In the genomic region with DNA sequence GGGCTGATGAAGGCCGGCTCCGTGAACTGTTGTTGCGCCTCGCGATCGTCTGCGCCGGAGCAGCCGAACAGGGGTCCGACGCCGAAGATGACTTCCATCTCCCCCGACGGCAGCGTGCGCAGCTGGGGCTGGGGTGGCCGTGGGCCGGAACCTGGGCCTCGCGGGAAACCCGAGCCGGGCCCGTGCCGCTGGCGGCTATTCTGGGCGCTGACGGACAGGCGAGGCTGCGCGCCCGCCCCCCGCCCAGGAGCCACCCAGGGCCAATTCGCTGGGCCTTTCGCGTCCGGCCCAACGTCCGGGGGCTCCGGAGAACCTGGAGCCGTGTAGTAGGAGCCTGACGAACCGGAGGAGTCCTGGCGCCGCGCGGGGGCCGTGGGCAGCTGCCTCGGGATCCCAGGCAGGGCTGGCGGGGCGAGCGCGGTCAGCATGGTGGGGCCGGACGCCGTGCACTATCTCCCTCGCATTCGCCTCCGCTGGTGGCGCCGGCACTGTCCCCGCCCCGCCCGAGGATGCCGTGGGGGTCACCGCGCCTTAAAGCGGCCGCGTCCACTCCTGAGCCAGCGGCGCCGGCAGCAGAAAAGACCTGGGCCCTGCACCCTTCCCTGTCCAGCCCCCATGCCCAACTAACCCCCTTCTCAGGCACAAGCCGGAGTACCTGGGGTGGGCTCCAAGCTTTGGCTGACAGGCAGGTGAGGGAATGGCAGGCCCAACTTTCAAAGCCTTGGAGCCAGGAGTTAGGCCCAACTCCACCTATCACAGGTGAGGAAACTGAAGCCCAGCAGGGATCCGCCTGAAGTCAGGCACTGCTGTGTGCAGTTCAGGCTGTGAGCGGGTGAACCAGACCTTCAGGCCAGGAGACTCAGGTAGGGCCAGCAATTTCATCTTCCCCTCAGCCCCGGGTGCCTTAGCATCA, we compare ENCODE assay signal across 9 cellular contexts. TPM values are rescaled to one million over a fixed set of nuclear protein-coding genes. Genes with fewer than 3 reads are reported as not detected.
A peak's percentile ranks its signal among the peaks of the same experiment; 100 is the strongest.
DNase-seq lines count a peak whose midpoint lies in the region; ATAC-seq and TF ChIP-seq lines count a peak whose summit lies in the region.
"Had no signal": no experiment of that assay in that cellular context is flagged by ENCODE, and none has a peak within 500 bp of the region (broad histone marks: within the 10 kb centered on the region; RNA-seq: fewer than 3 reads in every experiment).

TSS of gene PROB1 (minus strand) at position 451 of the 913 bp plus-strand sequence. CDS start at position 428, 23 bp downstream.

- H3K4me1 Mint-ChIP-seq in activated T-cell treated with anti-CD3 and anti-CD28 coated beads, Interleukin-2, amount 50 U/mL, for 24 hours (ENCODE audit: low read depth) = peaks cover 52% of the 10 kb centered on the region

- no peak within 1 kb of the TSS for H2BK5ac ChIP-seq in mesenchymal stem cell (ENCODE audit: low read depth, low read length, poor library complexity, severe bottlenecking)

- peak within 1 kb of the TSS; percentile 84 for H3K27ac Mint-ChIP-seq in activated T-cell treated with anti-CD3 and anti-CD28 coated beads, Interleukin-2, amount 50 U/mL, for 24 hours

- no peak within 1 kb of the TSS for H2AFZ ChIP-seq in mesenchymal stem cell (ENCODE audit: low read depth, low read length)

- H3K27ac ChIP-seq in mesenchymal stem cell (ENCODE audit: low read length, poor library complexity, severe bottlenecking) = no peak within 1 kb of the TSS
- peak within 1 kb of the TSS in 2 of 4 donors; percentile 7 to 27 for H3K27ac ChIP-seq in tibial nerve
- H3K27ac ChIP-seq: C4-2B had no signal

- H4K8ac ChIP-seq in mesenchymal stem cell (ENCODE audit: low read length) = peak within 1 kb of the TSS; percentile 64

- peak within 1 kb of the TSS; percentile 90 for H3K4me3 Mint-ChIP-seq in activated T-cell treated with anti-CD3 and anti-CD28 coated beads, Interleukin-2, amount 50 U/mL, for 24 hours

- WGBS in mesenchymal stem cell = 24% methylated on average over 58 of the region's 76 CpGs
- 18 to 20% methylated on average over 23 to 28 of the region's 76 CpGs for WGBS in tibial nerve, 2 donors

- H3K79me1 ChIP-seq in mesenchymal stem cell (replicated peaks; ENCODE audit: low read length, poor library complexity, severe bottlenecking) = no peaks in the 10 kb centered on the region

- no peak within 1 kb of the TSS for H2BK12ac ChIP-seq in mesenchymal stem cell (ENCODE audit: low read length in 2 of 2)

- no peak for ATAC-seq in HG02763 (IDR thresholded peaks at IDR 0.05; ENCODE audit: unreplicated experiment)

- H2AK5ac ChIP-seq in mesenchymal stem cell (ENCODE audit: low read length, severe bottlenecking) = no peak within 1 kb of the TSS

- H3K36me3 Mint-ChIP-seq in activated T-cell treated with anti-CD3 and anti-CD28 coated beads, Interleukin-2, amount 50 U/mL, for 24 hours (ENCODE audit: low read depth) = peaks cover 44% of the 10 kb centered on the region

- H2BK15ac ChIP-seq in mesenchymal stem cell (ENCODE audit: low read depth, poor library complexity, severe bottlenecking) = peak within 1 kb of the TSS; percentile 95

- H3K14ac ChIP-seq in mesenchymal stem cell (ENCODE audit: low read length in 2 of 2) = no peak within 1 kb of the TSS

- H3K9ac ChIP-seq in mesenchymal stem cell (ENCODE audit: low read length) = peak within 1 kb of the TSS; percentile 65

- no peak within 1 kb of the TSS for H3K4ac ChIP-seq in mesenchymal stem cell (ENCODE audit: low read depth in 1 of 2, low read length in 2 of 2)

- H3K4me3 ChIP-seq in choroid plexus epithelial cell (ENCODE audit: low read depth, low read length) (peak within 1 kb of the TSS; percentile 59), mesenchymal stem cell (ENCODE audit: insufficient read depth in 1 of 2, low read depth in 1 of 2, low read length in 2 of 2) (peak within 1 kb of the TSS; percentile 30 to 65), tibial nerve (peak within 1 kb of the TSS; percentile 14 to 57 (median 40))

- H3K36me3 ChIP-seq in mesenchymal stem cell (ENCODE audit: control insufficient read depth in 1 of 2, insufficient read depth in 2 of 2, low read depth in 1 of 2, low read length in 2 of 2) (peaks cover 0 to 7% of the 10 kb centered on the region in 2 experiments), tibial nerve (no peaks in the 10 kb centered on the region)

- H3K4me1 ChIP-seq in mesenchymal stem cell (ENCODE audit: control insufficient read depth, insufficient read depth, low read depth, low read length) (peaks cover 32% of the 10 kb centered on the region), tibial nerve (peaks cover 0 to 40% (median 19%) of the 10 kb centered on the region in 4 donors)

- TF ChIP-seq POLR2A in tibial nerve (IDR thresholded peaks at IDR 0.05) = no peak

- peak within 1 kb of the TSS in 1 of 2 experiments; percentile 35 for H3K18ac ChIP-seq in mesenchymal stem cell (ENCODE audit: low read depth in 1 of 2, low read length in 2 of 2)

- no peak for TF ChIP-seq EP300 in tibial nerve (IDR thresholded peaks at IDR 0.05)

- H3K9me3 ChIP-seq in mesenchymal stem cell (ENCODE audit: control insufficient read depth, low read length) (no peaks in the 10 kb centered on the region), tibial nerve (no peaks in the 10 kb centered on the region)

- DNase-seq in activated T-cell treated with anti-CD3 and anti-CD28 coated beads, Interleukin-2, amount 50 U/mL, for 24 hours = no peak
- DNase-seq in activated T-cell treated with anti-CD3 and anti-CD28 coated beads, Interleukin-2, amount 50 U/mL, for 48 hours = no peak
- DNase-seq in choroid plexus epithelial cell (ENCODE audit: low read depth) = no peak
- DNase-seq in mesenchymal stem cell = peak; percentile 22
- DNase-seq in tibial nerve (ENCODE audit: low spot score in 2 of 2) = no peak
- no peak for DNase-seq in activated CD4-positive, CD25-positive, alpha-beta regulatory T cell (lab: John Stamatoyannopoulos, UW)
- no peak for DNase-seq in T1000 (lab: John Stamatoyannopoulos, UW)

- H4K91ac ChIP-seq in mesenchymal stem cell (ENCODE audit: low read length) = peak within 1 kb of the TSS; percentile 47

- H2BK120ac ChIP-seq in mesenchymal stem cell (ENCODE audit: low read depth, low read length) = no peak within 1 kb of the TSS

- no peak for TF ChIP-seq CTCF in choroid plexus epithelial cell (conservative IDR thresholded peaks at IDR 0.05; ENCODE audit: low read depth, low read length)
- no peak for TF ChIP-seq CTCF in tibial nerve (IDR thresholded peaks at IDR 0.05)

- H3K9me3 Mint-ChIP-seq in activated T-cell treated with anti-CD3 and anti-CD28 coated beads, Interleukin-2, amount 50 U/mL, for 24 hours = no peaks in the 10 kb centered on the region

- peak within 1 kb of the TSS in 1 of 2 experiments; percentile 57 for H3K23ac ChIP-seq in mesenchymal stem cell (ENCODE audit: low read length in 2 of 2)

- H3K27me3 ChIP-seq in mesenchymal stem cell (ENCODE audit: control insufficient read depth in 1 of 2, insufficient read depth in 1 of 2, low read length in 2 of 2) (peaks cover 18 to 29% of the 10 kb centered on the region in 2 experiments), tibial nerve (peaks cover 0 to 35% of the 10 kb centered on the region in 2 donors)

- H3K4me2 ChIP-seq in mesenchymal stem cell (ENCODE audit: low read length, poor library complexity, severe bottlenecking) = peak within 1 kb of the TSS; percentile 27

- H3K27me3 Mint-ChIP-seq in activated T-cell treated with anti-CD3 and anti-CD28 coated beads, Interleukin-2, amount 50 U/mL, for 24 hours = no peaks in the 10 kb centered on the region

RNA-seq across cellular contexts. Expression of gene PROB1, which starts in this region (rescaled TPM):
- polyA plus RNA-seq in mesenchymal stem cell (2013, experiment 1 of 2) = 0.76 TPM
- 0.82 TPM for polyA plus RNA-seq in mesenchymal stem cell (2013, experiment 2 of 2)
- total RNA-seq in tibial nerve = 1 to 10 TPM in 3 of 4 donors, under 1 TPM in 1; 0.63 to 3.6 (median 1.3) TPM
